Comparison of ENCODE assay signal across 1 cellular context in the genomic region with DNA sequence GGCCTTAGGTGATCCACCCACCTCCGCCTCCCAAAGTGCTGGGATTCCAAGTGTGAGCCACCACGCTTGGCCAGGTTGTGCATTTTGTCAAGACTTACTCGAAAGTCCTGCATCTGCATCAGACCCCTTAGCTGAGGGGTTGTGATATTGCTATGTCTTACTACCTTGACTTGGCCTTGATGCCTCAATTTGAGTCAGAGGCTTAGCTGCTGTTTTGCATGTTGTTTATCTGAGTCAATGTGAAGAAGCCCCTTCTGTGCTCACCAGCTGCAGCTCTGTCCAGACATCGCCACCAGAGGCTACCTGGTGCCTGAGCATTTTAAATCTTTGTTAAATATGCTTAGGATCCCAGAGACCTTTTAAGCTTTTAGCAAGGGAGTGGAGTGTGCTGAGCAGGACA.
TF ChIP-seq lines count a peak whose summit lies in the region.

No MANE protein-coding gene starts in this region.

TF ChIP-seq in GM12878, 131 proteins besides CTCF, POLR2A, EP300 and RAD21:
- TF ChIP-seq, protein P1, sequence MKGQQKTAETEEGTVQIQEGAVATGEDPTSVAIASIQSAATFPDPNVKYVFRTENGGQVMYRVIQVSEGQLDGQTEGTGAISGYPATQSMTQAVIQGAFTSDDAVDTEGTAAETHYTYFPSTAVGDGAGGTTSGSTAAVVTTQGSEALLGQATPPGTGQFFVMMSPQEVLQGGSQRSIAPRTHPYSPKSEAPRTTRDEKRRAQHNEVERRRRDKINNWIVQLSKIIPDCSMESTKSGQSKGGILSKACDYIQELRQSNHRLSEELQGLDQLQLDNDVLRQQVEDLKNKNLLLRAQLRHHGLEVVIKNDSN (IDR thresholded peaks at IDR 0.05; ENCODE audit: borderline replicate concordance, extremely low read length, insufficient read depth, low read depth, low read length), result no peak
- no peak for TF ChIP-seq SMC3 (IDR thresholded peaks at IDR 0.05; ENCODE audit: borderline replicate concordance, low read length)
- TF ChIP-seq PAX5 (IDR thresholded peaks at IDR 0.05; ENCODE audit: borderline replicate concordance, low read depth, low read length), result no peak
- TF ChIP-seq SRF (IDR thresholded peaks at IDR 0.05; ENCODE audit: low read depth in 2 of 2, low read length in 2 of 2), result no peak
- TF ChIP-seq POLR2AphosphoS2 (IDR thresholded peaks at IDR 0.05; ENCODE audit: low read depth, low read length), result no peak
- no peak for TF ChIP-seq NFYA (IDR thresholded peaks at IDR 0.05; ENCODE audit: borderline replicate concordance, low read depth, low read length)
- no peak for TF ChIP-seq SIX5 (IDR thresholded peaks at IDR 0.05; ENCODE audit: low read depth, low read length, severe bottlenecking)
